ENCODE assay signal across 1 cellular context in genomic region chr12:120402217-120402616, GRCh38.
A peak's percentile ranks its signal among the peaks of the same experiment; 100 is the strongest.
TF ChIP-seq lines count a peak whose summit lies in the region.

No MANE protein-coding gene starts in this region.

TF ChIP-seq in H1, 55 proteins besides CTCF, POLR2A, EP300 and RAD21:
- TF ChIP-seq, protein P1, sequence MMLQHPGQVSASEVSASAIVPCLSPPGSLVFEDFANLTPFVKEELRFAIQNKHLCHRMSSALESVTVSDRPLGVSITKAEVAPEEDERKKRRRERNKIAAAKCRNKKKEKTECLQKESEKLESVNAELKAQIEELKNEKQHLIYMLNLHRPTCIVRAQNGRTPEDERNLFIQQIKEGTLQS (IDR thresholded peaks at IDR 0.05; ENCODE audit: insufficient read depth, low read depth, low read length), result no peak
- TF ChIP-seq NANOG (IDR thresholded peaks at IDR 0.05; ENCODE audit: insufficient read depth, low read depth, low read length, poor library complexity, severe bottlenecking) (no peak), POLR2AphosphoS5 (IDR thresholded peaks at IDR 0.05; ENCODE audit: low read depth, low read length) (0 out of 2 replicates have a peak, but pooled peaks have one; percentile 25), KDM1A (IDR thresholded peaks at IDR 0.05; ENCODE audit: borderline replicate concordance, low read length) (peak; percentile 44; the same call in 1 of the 2 replicates), E2F6 (IDR thresholded peaks at IDR 0.05) (peak; percentile 14; the same call in 1 of the 2 replicates)
- TF ChIP-seq, protein P2, sequence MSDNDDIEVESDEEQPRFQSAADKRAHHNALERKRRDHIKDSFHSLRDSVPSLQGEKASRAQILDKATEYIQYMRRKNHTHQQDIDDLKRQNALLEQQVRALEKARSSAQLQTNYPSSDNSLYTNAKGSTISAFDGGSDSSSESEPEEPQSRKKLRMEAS (IDR thresholded peaks at IDR 0.05), result peak; percentile 79
